ENCODE assay signal across 1 cellular context in the genomic region with DNA sequence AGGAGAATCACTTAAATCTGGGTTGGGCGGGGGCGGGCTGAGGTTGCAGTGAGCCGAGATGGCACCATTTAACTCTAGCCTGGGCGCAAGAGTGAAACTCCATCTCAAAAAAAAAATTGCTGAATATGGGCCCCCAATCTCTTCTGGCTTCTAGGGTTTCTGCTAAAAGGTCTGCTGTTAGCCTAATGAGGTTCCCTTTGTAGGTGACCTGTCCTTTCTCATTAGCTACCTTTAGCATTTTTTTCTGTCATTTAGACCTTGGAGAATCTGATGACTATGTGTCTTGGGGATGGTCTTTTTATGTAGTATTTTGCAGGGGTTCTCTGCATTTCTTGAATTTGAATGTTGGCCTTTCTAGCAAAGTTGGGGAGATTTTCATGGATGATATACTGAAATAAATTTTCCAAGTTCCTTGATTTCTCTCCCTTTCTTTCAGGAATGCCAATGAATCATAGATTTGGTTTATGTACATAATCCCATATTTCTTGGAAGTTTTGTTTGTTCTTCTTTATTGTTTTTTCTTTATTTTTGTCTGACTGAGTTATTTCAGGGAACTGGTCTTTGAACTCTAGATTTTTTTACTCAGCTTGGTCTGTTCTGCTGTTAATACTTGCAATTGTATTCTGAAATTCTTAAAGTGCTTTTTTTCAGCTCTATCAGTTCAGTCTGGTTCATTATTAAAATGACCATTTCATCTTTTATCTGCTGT.
TF ChIP-seq lines count a peak whose summit lies in the region.

No MANE protein-coding gene starts in this region.

TF ChIP-seq in HepG2, 621 proteins besides CTCF, POLR2A, EP300 and RAD21 (continued from another document and continues in another):
- TF ChIP-seq GATAD1 (CRISPR knock-in tag; IDR thresholded peaks at IDR 0.05) (0 out of 2 replicates have a peak, but pooled peaks have one; percentile 16), HOXA5 (CRISPR knock-in tag; IDR thresholded peaks at IDR 0.05) (no peak), GFI1 (CRISPR knock-in tag; IDR thresholded peaks at IDR 0.05; ENCODE audit: borderline replicate concordance) (no peak), ZNF567 (CRISPR knock-in tag; IDR thresholded peaks at IDR 0.05; ENCODE audit: borderline replicate concordance) (no peak), MTERF4 (CRISPR knock-in tag; IDR thresholded peaks at IDR 0.05) (no peak), JUND (CRISPR knock-in tag; IDR thresholded peaks at IDR 0.05) (no peak), MXI1 (IDR thresholded peaks at IDR 0.05; ENCODE audit: borderline replicate concordance, low read depth, low read length) (no peak), NR2F6 (IDR thresholded peaks at IDR 0.05) (no peak), NR2F6 (CRISPR knock-in tag; IDR thresholded peaks at IDR 0.05) (no peak), BRCA1 (CRISPR knock-in tag; IDR thresholded peaks at IDR 0.05) (no peak), FOXK1 (CRISPR knock-in tag; IDR thresholded peaks at IDR 0.05; ENCODE audit: borderline replicate concordance, low read depth) (peak; percentile 70; the same call in 1 of the 2 replicates), SETDB1 (CRISPR knock-in tag; IDR thresholded peaks at IDR 0.05; ENCODE audit: borderline replicate concordance) (no peak), KMT2A (CRISPR knock-in tag; IDR thresholded peaks at IDR 0.05) (no peak), ZNF891 (CRISPR knock-in tag; IDR thresholded peaks at IDR 0.05) (no peak), ZNF326 (CRISPR knock-in tag; IDR thresholded peaks at IDR 0.05; ENCODE audit: borderline replicate concordance) (no peak), ZBTB38 (CRISPR knock-in tag; IDR thresholded peaks at IDR 0.05) (no peak), ZNF839 (CRISPR knock-in tag; IDR thresholded peaks at IDR 0.05; ENCODE audit: borderline replicate concordance) (no peak), ZNF766 (CRISPR knock-in tag; IDR thresholded peaks at IDR 0.05; ENCODE audit: borderline replicate concordance) (no peak), MYC (CRISPR knock-in tag; IDR thresholded peaks at IDR 0.05; ENCODE audit: borderline replicate concordance) (no peak), ELF3 (CRISPR knock-in tag; IDR thresholded peaks at IDR 0.05) (peak; percentile 32; the same call in 1 of the 2 replicates), FOXK2 (IDR thresholded peaks at IDR 0.05) (no peak), AGO2 (optimal IDR thresholded peaks at IDR 0.05; ENCODE audit: low read depth, low read length) (no peak), ZNF232 (CRISPR knock-in tag; IDR thresholded peaks at IDR 0.05; ENCODE audit: borderline replicate concordance) (no peak), ZNF619 (CRISPR knock-in tag; IDR thresholded peaks at IDR 0.05) (no peak), MTA3 (CRISPR knock-in tag; IDR thresholded peaks at IDR 0.05) (no peak), MLLT10 (CRISPR knock-in tag; IDR thresholded peaks at IDR 0.05) (no peak), ZSCAN25 (CRISPR knock-in tag; IDR thresholded peaks at IDR 0.05) (no peak), ZNF83 (CRISPR knock-in tag; IDR thresholded peaks at IDR 0.05; ENCODE audit: borderline replicate concordance) (no peak), ZSCAN29 (CRISPR knock-in tag; conservative IDR thresholded peaks at IDR 0.05) (no peak), ZNF737 (CRISPR knock-in tag; IDR thresholded peaks at IDR 0.05; ENCODE audit: borderline replicate concordance) (no peak), HOXA9 (CRISPR knock-in tag; IDR thresholded peaks at IDR 0.05; ENCODE audit: borderline replicate concordance) (no peak), SALL2 (CRISPR knock-in tag; IDR thresholded peaks at IDR 0.05) (no peak), HMG20A (CRISPR knock-in tag; IDR thresholded peaks at IDR 0.05; ENCODE audit: borderline replicate concordance) (peak; percentile 79), ZNF207 (IDR thresholded peaks at IDR 0.05; ENCODE audit: borderline replicate concordance) (no peak), ZSCAN30 (CRISPR knock-in tag; IDR thresholded peaks at IDR 0.05) (no peak), ZNF740 (CRISPR knock-in tag; IDR thresholded peaks at IDR 0.05) (no peak), SP2 (CRISPR knock-in tag; IDR thresholded peaks at IDR 0.05) (no peak), ZNF382 (CRISPR knock-in tag; IDR thresholded peaks at IDR 0.05; ENCODE audit: borderline replicate concordance) (no peak), MEF2D (CRISPR knock-in tag; IDR thresholded peaks at IDR 0.05) (peak; percentile 94), ZNF644 (CRISPR knock-in tag; IDR thresholded peaks at IDR 0.05; ENCODE audit: low read depth) (no peak), GZF1 (CRISPR knock-in tag; IDR thresholded peaks at IDR 0.05) (no peak), ZNF251 (CRISPR knock-in tag; IDR thresholded peaks at IDR 0.05) (no peak), BHLHE40 (IDR thresholded peaks at IDR 0.05; ENCODE audit: low read length) (no peak), TFE3 (CRISPR knock-in tag; IDR thresholded peaks at IDR 0.05) (peak; percentile 34; the same call in 1 of the 2 replicates), SMAD1 (CRISPR knock-in tag; IDR thresholded peaks at IDR 0.05; ENCODE audit: borderline replicate concordance, low read depth) (no peak), PHF21A (CRISPR knock-in tag; IDR thresholded peaks at IDR 0.05) (no peak)
- TF ChIP-seq, protein P1, sequence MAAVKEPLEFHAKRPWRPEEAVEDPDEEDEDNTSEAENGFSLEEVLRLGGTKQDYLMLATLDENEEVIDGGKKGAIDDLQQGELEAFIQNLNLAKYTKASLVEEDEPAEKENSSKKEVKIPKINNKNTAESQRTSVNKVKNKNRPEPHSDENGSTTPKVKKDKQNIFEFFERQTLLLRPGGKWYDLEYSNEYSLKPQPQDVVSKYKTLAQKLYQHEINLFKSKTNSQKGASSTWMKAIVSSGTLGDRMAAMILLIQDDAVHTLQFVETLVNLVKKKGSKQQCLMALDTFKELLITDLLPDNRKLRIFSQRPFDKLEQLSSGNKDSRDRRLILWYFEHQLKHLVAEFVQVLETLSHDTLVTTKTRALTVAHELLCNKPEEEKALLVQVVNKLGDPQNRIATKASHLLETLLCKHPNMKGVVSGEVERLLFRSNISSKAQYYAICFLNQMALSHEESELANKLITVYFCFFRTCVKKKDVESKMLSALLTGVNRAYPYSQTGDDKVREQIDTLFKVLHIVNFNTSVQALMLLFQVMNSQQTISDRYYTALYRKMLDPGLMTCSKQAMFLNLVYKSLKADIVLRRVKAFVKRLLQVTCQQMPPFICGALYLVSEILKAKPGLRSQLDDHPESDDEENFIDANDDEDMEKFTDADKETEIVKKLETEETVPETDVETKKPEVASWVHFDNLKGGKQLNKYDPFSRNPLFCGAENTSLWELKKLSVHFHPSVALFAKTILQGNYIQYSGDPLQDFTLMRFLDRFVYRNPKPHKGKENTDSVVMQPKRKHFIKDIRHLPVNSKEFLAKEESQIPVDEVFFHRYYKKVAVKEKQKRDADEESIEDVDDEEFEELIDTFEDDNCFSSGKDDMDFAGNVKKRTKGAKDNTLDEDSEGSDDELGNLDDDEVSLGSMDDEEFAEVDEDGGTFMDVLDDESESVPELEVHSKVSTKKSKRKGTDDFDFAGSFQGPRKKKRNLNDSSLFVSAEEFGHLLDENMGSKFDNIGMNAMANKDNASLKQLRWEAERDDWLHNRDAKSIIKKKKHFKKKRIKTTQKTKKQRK (IDR thresholded peaks at IDR 0.05; ENCODE audit: low read length), result no peak
- TF ChIP-seq, protein P2, sequence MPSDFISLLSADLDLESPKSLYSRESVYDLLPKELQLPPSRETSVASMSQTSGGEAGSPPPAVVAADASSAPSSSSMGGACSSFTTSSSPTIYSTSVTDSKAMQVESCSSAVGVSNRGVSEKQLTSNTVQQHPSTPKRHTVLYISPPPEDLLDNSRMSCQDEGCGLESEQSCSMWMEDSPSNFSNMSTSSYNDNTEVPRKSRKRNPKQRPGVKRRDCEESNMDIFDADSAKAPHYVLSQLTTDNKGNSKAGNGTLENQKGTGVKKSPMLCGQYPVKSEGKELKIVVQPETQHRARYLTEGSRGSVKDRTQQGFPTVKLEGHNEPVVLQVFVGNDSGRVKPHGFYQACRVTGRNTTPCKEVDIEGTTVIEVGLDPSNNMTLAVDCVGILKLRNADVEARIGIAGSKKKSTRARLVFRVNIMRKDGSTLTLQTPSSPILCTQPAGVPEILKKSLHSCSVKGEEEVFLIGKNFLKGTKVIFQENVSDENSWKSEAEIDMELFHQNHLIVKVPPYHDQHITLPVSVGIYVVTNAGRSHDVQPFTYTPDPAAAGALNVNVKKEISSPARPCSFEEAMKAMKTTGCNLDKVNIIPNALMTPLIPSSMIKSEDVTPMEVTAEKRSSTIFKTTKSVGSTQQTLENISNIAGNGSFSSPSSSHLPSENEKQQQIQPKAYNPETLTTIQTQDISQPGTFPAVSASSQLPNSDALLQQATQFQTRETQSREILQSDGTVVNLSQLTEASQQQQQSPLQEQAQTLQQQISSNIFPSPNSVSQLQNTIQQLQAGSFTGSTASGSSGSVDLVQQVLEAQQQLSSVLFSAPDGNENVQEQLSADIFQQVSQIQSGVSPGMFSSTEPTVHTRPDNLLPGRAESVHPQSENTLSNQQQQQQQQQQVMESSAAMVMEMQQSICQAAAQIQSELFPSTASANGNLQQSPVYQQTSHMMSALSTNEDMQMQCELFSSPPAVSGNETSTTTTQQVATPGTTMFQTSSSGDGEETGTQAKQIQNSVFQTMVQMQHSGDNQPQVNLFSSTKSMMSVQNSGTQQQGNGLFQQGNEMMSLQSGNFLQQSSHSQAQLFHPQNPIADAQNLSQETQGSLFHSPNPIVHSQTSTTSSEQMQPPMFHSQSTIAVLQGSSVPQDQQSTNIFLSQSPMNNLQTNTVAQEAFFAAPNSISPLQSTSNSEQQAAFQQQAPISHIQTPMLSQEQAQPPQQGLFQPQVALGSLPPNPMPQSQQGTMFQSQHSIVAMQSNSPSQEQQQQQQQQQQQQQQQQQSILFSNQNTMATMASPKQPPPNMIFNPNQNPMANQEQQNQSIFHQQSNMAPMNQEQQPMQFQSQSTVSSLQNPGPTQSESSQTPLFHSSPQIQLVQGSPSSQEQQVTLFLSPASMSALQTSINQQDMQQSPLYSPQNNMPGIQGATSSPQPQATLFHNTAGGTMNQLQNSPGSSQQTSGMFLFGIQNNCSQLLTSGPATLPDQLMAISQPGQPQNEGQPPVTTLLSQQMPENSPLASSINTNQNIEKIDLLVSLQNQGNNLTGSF (CRISPR knock-in tag; IDR thresholded peaks at IDR 0.05), result no peak
- TF ChIP-seq, protein P3, sequence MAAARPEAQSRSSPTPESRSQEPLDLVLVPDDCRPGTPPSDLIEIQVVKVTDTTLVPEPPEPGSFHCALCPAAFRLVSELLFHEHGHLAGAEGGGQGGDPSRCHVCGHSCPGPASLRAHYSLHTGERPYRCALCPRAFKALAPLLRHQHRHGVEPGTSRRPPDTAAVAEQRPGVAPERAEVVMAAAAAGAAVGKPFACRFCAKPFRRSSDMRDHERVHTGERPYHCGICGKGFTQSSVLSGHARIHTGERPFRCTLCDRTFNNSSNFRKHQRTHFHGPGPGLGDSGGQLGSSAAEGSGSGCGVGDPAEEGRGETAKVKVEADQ (CRISPR knock-in tag; IDR thresholded peaks at IDR 0.05; ENCODE audit: borderline replicate concordance), result no peak
- TF ChIP-seq, protein P4, sequence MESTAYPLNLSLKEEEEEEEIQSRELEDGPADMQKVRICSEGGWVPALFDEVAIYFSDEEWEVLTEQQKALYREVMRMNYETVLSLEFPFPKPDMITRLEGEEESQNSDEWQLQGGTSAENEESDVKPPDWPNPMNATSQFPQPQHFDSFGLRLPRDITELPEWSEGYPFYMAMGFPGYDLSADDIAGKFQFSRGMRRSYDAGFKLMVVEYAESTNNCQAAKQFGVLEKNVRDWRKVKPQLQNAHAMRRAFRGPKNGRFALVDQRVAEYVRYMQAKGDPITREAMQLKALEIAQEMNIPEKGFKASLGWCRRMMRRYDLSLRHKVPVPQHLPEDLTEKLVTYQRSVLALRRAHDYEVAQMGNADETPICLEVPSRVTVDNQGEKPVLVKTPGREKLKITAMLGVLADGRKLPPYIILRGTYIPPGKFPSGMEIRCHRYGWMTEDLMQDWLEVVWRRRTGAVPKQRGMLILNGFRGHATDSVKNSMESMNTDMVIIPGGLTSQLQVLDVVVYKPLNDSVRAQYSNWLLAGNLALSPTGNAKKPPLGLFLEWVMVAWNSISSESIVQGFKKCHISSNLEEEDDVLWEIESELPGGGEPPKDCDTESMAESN (CRISPR knock-in tag; conservative IDR thresholded peaks at IDR 0.05), result no peak
- TF ChIP-seq, protein P5, sequence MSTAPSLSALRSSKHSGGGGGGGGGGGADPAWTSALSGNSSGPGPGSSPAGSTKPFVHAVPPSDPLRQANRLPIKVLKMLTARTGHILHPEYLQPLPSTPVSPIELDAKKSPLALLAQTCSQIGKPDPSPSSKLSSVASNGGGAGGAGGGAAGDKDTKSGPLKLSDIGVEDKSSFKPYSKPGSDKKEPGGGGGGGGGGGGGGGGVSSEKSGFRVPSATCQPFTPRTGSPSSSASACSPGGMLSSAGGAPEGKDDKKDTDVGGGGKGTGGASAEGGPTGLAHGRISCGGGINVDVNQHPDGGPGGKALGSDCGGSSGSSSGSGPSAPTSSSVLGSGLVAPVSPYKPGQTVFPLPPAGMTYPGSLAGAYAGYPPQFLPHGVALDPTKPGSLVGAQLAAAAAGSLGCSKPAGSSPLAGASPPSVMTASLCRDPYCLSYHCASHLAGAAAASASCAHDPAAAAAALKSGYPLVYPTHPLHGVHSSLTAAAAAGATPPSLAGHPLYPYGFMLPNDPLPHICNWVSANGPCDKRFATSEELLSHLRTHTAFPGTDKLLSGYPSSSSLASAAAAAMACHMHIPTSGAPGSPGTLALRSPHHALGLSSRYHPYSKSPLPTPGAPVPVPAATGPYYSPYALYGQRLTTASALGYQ (CRISPR knock-in tag; IDR thresholded peaks at IDR 0.05), result no peak
